Comparison of ENCODE assay signal across 1 cellular context in genomic region chr1:16148329-16149092, GRCh38.
TF ChIP-seq lines count a peak whose summit lies in the region.

No MANE protein-coding gene starts in this region.

TF ChIP-seq in SK-N-SH, 30 proteins besides CTCF, POLR2A, EP300 and RAD21 (continued from another document):
- TF ChIP-seq ZBTB33 (IDR thresholded peaks at IDR 0.05; ENCODE audit: borderline replicate concordance, low read depth): no peak
